ENCODE assay signal across 15 cellular contexts in the genomic region with DNA sequence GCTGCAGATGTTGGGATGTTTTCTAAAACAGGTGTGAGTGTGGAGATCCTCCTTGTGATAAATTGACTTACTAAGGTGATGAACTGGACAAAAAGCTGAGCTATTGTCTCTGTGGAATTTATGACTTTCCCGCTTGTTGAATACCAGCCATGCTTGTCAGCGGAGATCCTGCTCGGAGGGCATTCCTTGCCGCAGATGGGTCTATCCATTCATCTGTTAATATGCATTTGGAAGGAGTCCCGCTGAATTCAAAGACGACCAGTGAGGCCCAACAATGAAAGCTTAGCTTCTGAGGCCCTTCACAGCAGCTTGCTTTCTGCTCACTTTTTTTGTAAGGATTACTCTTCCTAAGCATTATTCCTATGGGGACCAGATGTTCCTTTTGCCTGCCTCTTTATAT.
DNase-seq lines count a peak whose midpoint lies in the region; ATAC-seq lines count a peak whose summit lies in the region.
"Had no signal": no experiment of that assay in that cellular context is flagged by ENCODE, and none has a peak within 500 bp of the region (broad histone marks: within the 10 kb centered on the region; RNA-seq: fewer than 3 reads in every experiment).

No MANE protein-coding gene starts in this region.

- ATAC-seq in HG02973 (IDR thresholded peaks at IDR 0.05; ENCODE audit: unreplicated experiment) = no peak
- ATAC-seq: sciatic nerve had no signal

- no peaks in the 10 kb centered on the region for H3K36me3 Mint-ChIP-seq in T-helper 2 cell treated with Interferon-gamma antibody and Interleukin-4, amounts not matched to agents 5 μg/mL and 100 μg/mL, for 36 hours (ENCODE audit: low read depth)

- no peak overlapping the region for H3K4me3 Mint-ChIP-seq in T-helper 2 cell treated with Interferon-gamma antibody and Interleukin-4, amounts not matched to agents 5 μg/mL and 100 μg/mL, for 36 hours
- H3K4me3 Mint-ChIP-seq: activated CD4-positive, alpha-beta memory T cell treated with anti-CD3 and anti-CD28 coated beads, Interleukin-2, amount 10 ng/mL, durations not matched to agents 7 days and 5 days had no signal

- H3K9me3 Mint-ChIP-seq in T-helper 2 cell treated with Interferon-gamma antibody and Interleukin-4, amounts not matched to agents 5 μg/mL and 100 μg/mL, for 36 hours = no peaks in the 10 kb centered on the region
- H3K9me3 Mint-ChIP-seq: activated CD4-positive, alpha-beta memory T cell treated with anti-CD3 and anti-CD28 coated beads, Interleukin-2, amount 10 ng/mL, durations not matched to agents 7 days and 5 days had no signal

- H3K27me3 Mint-ChIP-seq in T-helper 2 cell treated with Interferon-gamma antibody and Interleukin-4, amounts not matched to agents 5 μg/mL and 100 μg/mL, for 36 hours (ENCODE audit: low read depth) = no peaks in the 10 kb centered on the region
- H3K27me3 Mint-ChIP-seq: activated CD4-positive, alpha-beta memory T cell treated with anti-CD3 and anti-CD28 coated beads, Interleukin-2, amount 10 ng/mL, durations not matched to agents 7 days and 5 days had no signal

- H3K27ac Mint-ChIP-seq in T-helper 2 cell treated with Interferon-gamma antibody and Interleukin-4, amounts not matched to agents 5 μg/mL and 100 μg/mL, for 36 hours = no peak overlapping the region
- H3K27ac Mint-ChIP-seq: activated CD4-positive, alpha-beta memory T cell treated with anti-CD3 and anti-CD28 coated beads, Interleukin-2, amount 10 ng/mL, durations not matched to agents 7 days and 5 days had no signal

- DNase-seq in EL (peak; percentile 83), NCI-H524 (lab: John Stamatoyannopoulos, UW) (peak; percentile 92 to 96), ecto neural progenitor cell (ENCODE audit: low spot score) (peak; percentile 72), left kidney (ENCODE audit: low read depth, low spot score) (peak; percentile 37), NCI-H748 (lab: John Stamatoyannopoulos, UW; ENCODE audit: unreplicated experiment) (no peak), DMS114 treated with DMSO at 0.1 percent for 48 hours (lab: John Stamatoyannopoulos, UW; ENCODE audit: unreplicated experiment) (no peak)
- no peak for DNase-seq in T-helper 2 cell treated with Interferon-gamma antibody and Interleukin-4, amounts not matched to agents 5 μg/mL and 100 μg/mL, for 36 hours (ENCODE audit: low spot score)
- DNase-seq: activated CD4-positive, alpha-beta memory T cell treated with anti-CD3 and anti-CD28 coated beads, Interleukin-2, amount 10 ng/mL, durations not matched to agents 7 days and 5 days; GF-D8; HCEC 1CT; kidney; NCI-H774; stimulated activated CD4-positive, alpha-beta T cell treated with anti-CD3 and anti-CD28 coated beads, Interleukin-2, amount 100 ng/mL, for 48 hours had no signal

- H3K4me1 Mint-ChIP-seq in T-helper 2 cell treated with Interferon-gamma antibody and Interleukin-4, amounts not matched to agents 5 μg/mL and 100 μg/mL, for 36 hours (ENCODE audit: low read depth) = peaks cover 11% of the 10 kb centered on the region

Comparison
In these comparisons a context has a peak if more than half of its experiments do, and no peak if none do; other contexts are left out.
1. DNase-seq: peak in EL (single experiment), NCI-H524 (2 of 2), ecto neural progenitor cell (single experiment) and left kidney (single experiment); none in NCI-H748 (single experiment), T-helper 2 cell treated with Interferon-gamma antibody and Interleukin-4, amounts not matched to agents 5 μg/mL and 100 μg/mL, for 36 hours (single experiment) and DMS114 treated with DMSO at 0.1 percent for 48 hours (single experiment).